Comparison of ENCODE assay signal across 8 cellular contexts in genomic region chr20:45095753-45096371, GRCh38. TPM values are rescaled to one million over a fixed set of nuclear protein-coding genes. Genes with fewer than 3 reads are reported as not detected.
DNase-seq lines count a peak whose midpoint lies in the region; ATAC-seq, FAIRE-seq and TF ChIP-seq lines count a peak whose summit lies in the region.

No MANE protein-coding gene starts in this region.

- no peak overlapping the region for H3K27ac Mint-ChIP-seq in CD4-positive, alpha-beta T cell

- FAIRE-seq in urothelium cell line (lab: Jason Lieb, UNC), result peak; percentile 84

- H3K4me3 Mint-ChIP-seq in CD4-positive, alpha-beta T cell, result peak overlapping the region; percentile 15
- no peak overlapping the region for H3K4me3 Mint-ChIP-seq in activated T-cell treated with anti-CD3 and anti-CD28 coated beads, Interleukin-2, amount 50 U/mL, for 4 hours

- H3K27ac ChIP-seq in CD4-positive, alpha-beta T cell (ENCODE audit: low read depth, low read length), result no peak overlapping the region
- no peak overlapping the region for H3K27ac ChIP-seq in HEK293 (ENCODE audit: extremely low read depth, low read depth, low read length)

- POLR2A ChIA-PET in CD4-positive, alpha-beta T cell (lab: Charles Lee), result interaction anchor here (0.6 to 1.6 kb wide), 6 partner anchors 13 to 217 kb away, joined by 3 to 10 read pairs (median 4); no protein-coding TSS in a partner anchor
- POLR2A ChIA-PET in HEK293 (lab: Yijun Ruan, JAX), result interaction anchor here (0.8 kb wide), 1 partner anchor 187 kb away, joined by 3 read pairs; the partner anchor contains the start of gene PABPC1L

- H3K4me3 ChIP-seq in HEK293 (ENCODE audit: low read depth, low read length), result no peak overlapping the region
- no peak overlapping the region for H3K4me3 ChIP-seq in fibroblast of mammary gland (ENCODE audit: control insufficient read depth, low read depth, low read length)

- H3K9me3 Mint-ChIP-seq in CD4-positive, alpha-beta T cell, result no peaks in the 10 kb centered on the region
- no peaks in the 10 kb centered on the region for H3K9me3 Mint-ChIP-seq in activated T-cell treated with anti-CD3 and anti-CD28 coated beads, Interleukin-2, amount 50 U/mL, for 4 hours

- H3K27me3 ChIP-seq in CD4-positive, alpha-beta T cell (ENCODE audit: control insufficient read depth, insufficient read depth, low read length), result peaks cover 43% of the 10 kb centered on the region

- intact Hi-C loops in CD4-positive, alpha-beta T cell (cut with DNase I, micrococcal nuclease), result loop anchor here (1.0 to 5.0 kb wide), 5 partner anchors 52 to 676 kb away; no protein-coding TSS in a partner anchor

- peak; percentile 31 to 51 (median 40) for DNase-seq in CD4-positive, alpha-beta T cell
- DNase-seq in OCI-M1 (lab: John Stamatoyannopoulos, UW) (peak; percentile 78), fibroblast of mammary gland (ENCODE audit: low read depth) (peak; percentile 69), nucleus accumbens (lab: John Stamatoyannopoulos, UW) (peak in 44 of 56 donors; percentile 7 to 64 (median 32)), urothelium cell line (ENCODE audit: low spot score) (peak; percentile 78)
- DNase-seq in activated T-cell treated with anti-CD3 and anti-CD28 coated beads, Interleukin-2, amount 50 U/mL, for 4 hours, result peak; percentile 56

- H3K4me1 ChIP-seq in HEK293 (ENCODE audit: control insufficient read depth, insufficient read depth, low read length), result no peaks in the 10 kb centered on the region

- peak; percentile 72 for TF ChIP-seq CTCF in CD4-positive, alpha-beta T cell (IDR thresholded peaks at IDR 0.05)
- peak; percentile 61; the same call in 1 of the 2 replicates for TF ChIP-seq CTCF in HEK293 (tag by site-specific recombination; IDR thresholded peaks at IDR 0.05)
- peak; percentile 84 for TF ChIP-seq CTCF in fibroblast of mammary gland (conservative IDR thresholded peaks at IDR 0.05; ENCODE audit: control insufficient read depth, insufficient read depth, low read depth, low read length)

- H3K36me3 Mint-ChIP-seq in CD4-positive, alpha-beta T cell (ENCODE audit: low read depth), result no peaks in the 10 kb centered on the region
- H3K36me3 Mint-ChIP-seq in activated T-cell treated with anti-CD3 and anti-CD28 coated beads, Interleukin-2, amount 50 U/mL, for 4 hours (ENCODE audit: insufficient read depth), result peaks cover 3% of the 10 kb centered on the region

- H3K9me3 ChIP-seq in CD4-positive, alpha-beta T cell (ENCODE audit: control insufficient read depth, low read length), result no peaks in the 10 kb centered on the region
- H3K9me3 ChIP-seq in HEK293 (ENCODE audit: control insufficient read depth, insufficient read depth, low read depth, low read length), result no peaks in the 10 kb centered on the region

- H3K36me3 ChIP-seq in HEK293 (ENCODE audit: control insufficient read depth in 2 of 2, insufficient read depth in 1 of 2, low read length in 2 of 2), result no peaks in the 10 kb centered on the region

- peaks cover 44% of the 10 kb centered on the region for H3K27me3 Mint-ChIP-seq in CD4-positive, alpha-beta T cell
- peaks cover 34% of the 10 kb centered on the region for H3K27me3 Mint-ChIP-seq in activated T-cell treated with anti-CD3 and anti-CD28 coated beads, Interleukin-2, amount 50 U/mL, for 4 hours (ENCODE audit: low read depth)

- CTCF ChIA-PET in CD4-positive, alpha-beta T cell (lab: Charles Lee), result interaction anchor here (0.6 to 5.0 kb wide), 19 partner anchors 10 to 675 kb away, joined by 3 to 37 read pairs (median 4); partner anchors contain the start of genes TOMM34 and WFDC5
- CTCF ChIA-PET in HEK293 (lab: Yijun Ruan, JAX), result interaction anchor here (0.6 to 5.2 kb wide), 40 partner anchors 8 to 666 kb away, joined by 3 to 112 read pairs (median 4); partner anchors contain the start of gene WFDC5

- peaks cover 16% of the 10 kb centered on the region for H3K4me1 Mint-ChIP-seq in CD4-positive, alpha-beta T cell (ENCODE audit: low read depth)
- H3K4me1 Mint-ChIP-seq in activated T-cell treated with anti-CD3 and anti-CD28 coated beads, Interleukin-2, amount 50 U/mL, for 4 hours (ENCODE audit: low read depth), result peaks cover 12% of the 10 kb centered on the region

- ATAC-seq in CD4-positive, alpha-beta T cell (ENCODE audit: poor library complexity), result peak; percentile 58
- peak; percentile 41 to 67 for ATAC-seq in activated T-cell treated with anti-CD3 and anti-CD28 coated beads, Interleukin-2, amount 50 U/mL, for 4 hours
- no peak for ATAC-seq in HG03342 (IDR thresholded peaks at IDR 0.05; ENCODE audit: unreplicated experiment)

TF ChIP-seq in HEK293, 187 proteins besides CTCF, POLR2A, EP300 and RAD21 (continues in another document):
- TF ChIP-seq ZNF174 (tag by site-specific recombination; IDR thresholded peaks at IDR 0.05) (no peak), ZNF266 (tag by site-specific recombination; IDR thresholded peaks at IDR 0.05; ENCODE audit: low read depth) (no peak), PRDM10 (tag by site-specific recombination; IDR thresholded peaks at IDR 0.05) (peak; percentile 84), ZNF654 (tag by site-specific recombination; IDR thresholded peaks at IDR 0.05; ENCODE audit: low read depth) (peak; percentile 87), ZNF398 (tag by site-specific recombination; IDR thresholded peaks at IDR 0.05) (no peak), IKZF3 (tag by site-specific recombination; IDR thresholded peaks at IDR 0.05) (no peak)
- TF ChIP-seq, protein P1, sequence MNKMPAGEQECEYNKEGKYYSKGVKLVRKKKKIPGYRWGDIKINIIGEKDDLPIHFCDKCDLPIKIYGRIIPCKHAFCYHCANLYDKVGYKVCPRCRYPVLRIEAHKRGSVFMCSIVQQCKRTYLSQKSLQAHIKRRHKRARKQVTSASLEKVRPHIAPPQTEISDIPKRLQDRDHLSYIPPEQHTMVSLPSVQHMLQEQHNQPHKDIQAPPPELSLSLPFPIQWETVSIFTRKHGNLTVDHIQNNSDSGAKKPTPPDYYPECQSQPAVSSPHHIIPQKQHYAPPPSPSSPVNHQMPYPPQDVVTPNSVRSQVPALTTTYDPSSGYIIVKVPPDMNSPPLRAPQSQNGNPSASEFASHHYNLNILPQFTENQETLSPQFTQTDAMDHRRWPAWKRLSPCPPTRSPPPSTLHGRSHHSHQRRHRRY (tag by site-specific recombination; IDR thresholded peaks at IDR 0.05), result no peak
- TF ChIP-seq, protein P2, sequence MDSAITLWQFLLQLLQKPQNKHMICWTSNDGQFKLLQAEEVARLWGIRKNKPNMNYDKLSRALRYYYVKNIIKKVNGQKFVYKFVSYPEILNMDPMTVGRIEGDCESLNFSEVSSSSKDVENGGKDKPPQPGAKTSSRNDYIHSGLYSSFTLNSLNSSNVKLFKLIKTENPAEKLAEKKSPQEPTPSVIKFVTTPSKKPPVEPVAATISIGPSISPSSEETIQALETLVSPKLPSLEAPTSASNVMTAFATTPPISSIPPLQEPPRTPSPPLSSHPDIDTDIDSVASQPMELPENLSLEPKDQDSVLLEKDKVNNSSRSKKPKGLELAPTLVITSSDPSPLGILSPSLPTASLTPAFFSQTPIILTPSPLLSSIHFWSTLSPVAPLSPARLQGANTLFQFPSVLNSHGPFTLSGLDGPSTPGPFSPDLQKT (IDR thresholded peaks at IDR 0.05; ENCODE audit: borderline replicate concordance, low read depth, low read length), result no peak

RNA-seq across cellular contexts. Expression of gene KCNS1, which starts 5.1 kb away (rescaled TPM):
- total RNA-seq in CD4-positive, alpha-beta T cell, result not detected
- total RNA-seq in activated T-cell treated with anti-CD3 and anti-CD28 coated beads, Interleukin-2, amount 50 U/mL, for 4 hours, result under 1 TPM; 0.13 to 0.37 (median 0.16) TPM

RNA-seq across cellular contexts. Expression of gene WFDC5, which starts 19.1 kb away (rescaled TPM):
- total RNA-seq in CD4-positive, alpha-beta T cell, result not detected
- total RNA-seq in activated T-cell treated with anti-CD3 and anti-CD28 coated beads, Interleukin-2, amount 50 U/mL, for 4 hours, result not detected

RNA-seq across cellular contexts. Expression of gene WFDC12, which starts 28.4 kb away (rescaled TPM):
- not detected for total RNA-seq in CD4-positive, alpha-beta T cell
- total RNA-seq in activated T-cell treated with anti-CD3 and anti-CD28 coated beads, Interleukin-2, amount 50 U/mL, for 4 hours, result not detected
